27 cellular contexts compared by ENCODE assay signal in genomic region chr14:105336477-105337287, GRCh38. TPM values are rescaled to one million over a fixed set of nuclear protein-coding genes. Genes with fewer than 3 reads are reported as not detected.
A peak's percentile ranks its signal among the peaks of the same experiment; 100 is the strongest.
DNase-seq lines count a peak whose midpoint lies in the region; ATAC-seq, FAIRE-seq and TF ChIP-seq lines count a peak whose summit lies in the region.
"Had no signal": no experiment of that assay in that cellular context is flagged by ENCODE, and none has a peak within 500 bp of the region (broad histone marks: within the 10 kb centered on the region; RNA-seq: fewer than 3 reads in every experiment).

No MANE protein-coding gene starts in this region.

- peaks cover 38 to 43% of the 10 kb centered on the region in 2 donors for H3K4me1 Mint-ChIP-seq in stimulated activated naive B cell treated with anti-CD40 and anti-IgM and Interleukin-4, amounts not matched to agents 10 μg/mL and 1 μg/mL and 100 μg/mL, for 72 hours
- peaks cover 8% of the 10 kb centered on the region for H3K4me1 Mint-ChIP-seq in type B pancreatic cell (ENCODE audit: unreplicated experiment)
- H3K4me1 Mint-ChIP-seq: mesothelial cell of epicardium had no signal

- H3K79me2 ChIP-seq in K562 (ENCODE audit: control insufficient read depth, insufficient read depth, low read length) = no peaks in the 10 kb centered on the region; the same call in 2 of the 3 replicates

- no peaks in the 10 kb centered on the region for H3K27me3 Mint-ChIP-seq in stimulated activated naive B cell treated with anti-CD40 and anti-IgM and Interleukin-4, amounts not matched to agents 10 μg/mL and 1 μg/mL and 100 μg/mL, for 72 hours
- H3K27me3 Mint-ChIP-seq in type B pancreatic cell = no peaks in the 10 kb centered on the region
- H3K27me3 Mint-ChIP-seq: naive thymus-derived CD8-positive, alpha-beta T cell; stimulated activated naive CD8-positive, alpha-beta T cell treated with anti-CD3 and anti-CD28 coated beads, Interleukin-15, amount 100 ng/mL, for 72 hours had no signal

- in situ Hi-C loops in K562 (cut with MboI) = no loop called here

- peaks cover 8% of the 10 kb centered on the region; the same call in 1 of the 2 replicates for H4K20me1 ChIP-seq in K562 (replicated peaks; ENCODE audit: control insufficient read depth, insufficient read depth, low read length)

- BruUV-seq in K562 (replicated peaks; lab: Mats Ljungman, UMichigan) = no TSS peak

- H3K27ac Mint-ChIP-seq in stimulated activated naive B cell treated with anti-CD40 and anti-IgM and Interleukin-4, amounts not matched to agents 10 μg/mL and 1 μg/mL and 100 μg/mL, for 72 hours = peak overlapping the region; percentile 71
- no peak overlapping the region for H3K27ac Mint-ChIP-seq in type B pancreatic cell
- H3K27ac Mint-ChIP-seq: mesothelial cell of epicardium; stimulated activated naive CD8-positive, alpha-beta T cell treated with anti-CD3 and anti-CD28 coated beads, Interleukin-15, amount 100 ng/mL, for 72 hours had no signal

- no peak overlapping the region for H2AFZ ChIP-seq in K562 (ENCODE audit: low read depth, low read length)
- H2AFZ ChIP-seq: GM23248 had no signal

- POLR2A ChIA-PET in K562 (lab: Yijun Ruan, JAX) = no interaction called here

- H3K9me1 ChIP-seq in K562 (ENCODE audit: control insufficient read depth, insufficient read depth, low read length) = no peaks in the 10 kb centered on the region

- H3K4me1 ChIP-seq in left ventricle myocardium inferior = peaks cover 90% of the 10 kb centered on the region
- peaks cover 0 to 42% of the 10 kb centered on the region in 2 experiments; a peak in 2 of 5 replicates for H3K4me1 ChIP-seq in K562 (replicated peaks in 1 of 2; ENCODE audit: control insufficient read depth in 2 of 2, insufficient read depth in 2 of 2, low read length in 2 of 2)
- H3K4me1 ChIP-seq: colonic mucosa had no signal

- no peak for TF ChIP-seq EP300 in K562 (IDR thresholded peaks at IDR 0.05; ENCODE audit: low read length)

- H3K4me3 ChIP-seq in left ventricle myocardium inferior = no peak overlapping the region
- no peak overlapping the region for H3K4me3 ChIP-seq in K562
- H3K4me3 ChIP-seq: colonic mucosa, GM23248, left lung, tibial artery had no signal

- peaks cover 8 to 11% of the 10 kb centered on the region in 2 donors for H3K36me3 Mint-ChIP-seq in stimulated activated naive B cell treated with anti-CD40 and anti-IgM and Interleukin-4, amounts not matched to agents 10 μg/mL and 1 μg/mL and 100 μg/mL, for 72 hours
- H3K36me3 Mint-ChIP-seq in type B pancreatic cell = peaks cover 5% of the 10 kb centered on the region

- 82% methylated on average over 17 of the region's 26 CpGs for WGBS in K562 (ENCODE audit: insufficient coverage, low coverage, missing lambda C conversion rate)

- CTCF ChIA-PET in K562 (lab: Yijun Ruan, JAX; ENCODE audit: low intra/inter-chr PET ratio) = no interaction called here

- no peak for TF ChIP-seq RAD21 in K562 (CRISPR knock-in tag; conservative IDR thresholded peaks at IDR 0.05 in 1 of 2, IDR thresholded peaks at IDR 0.05 in 1 of 2)

- intact Hi-C loops in left ventricle myocardium inferior (cut with micrococcal nuclease) = no loop called here
- intact Hi-C loops in Right ventricle myocardium inferior (cut with DNase I) = loop anchor here (5.0 kb wide), 1 partner anchor 244 kb away; no protein-coding TSS in a partner anchor
- intact Hi-C loops in K562 (cut with micrococcal nuclease) = no loop called here

- FAIRE-seq in K562 (lab: Jason Lieb, UNC) = no peak
- FAIRE-seq: GM12891 had no signal

- H3K27ac ChIP-seq in left ventricle myocardium inferior (replicated peaks) (peak overlapping the region; percentile 93), K562 (ENCODE audit: extremely low read depth, low read depth, low read length) (no peak overlapping the region)
- H3K27ac ChIP-seq: colonic mucosa, GM23248, left lung, tibial artery had no signal

- DNase-seq in left ventricle myocardium inferior (no peak), Right ventricle myocardium inferior (ENCODE audit: missing footprints) (no peak), K562 (ENCODE audit: extremely low read depth in 1 of 4, low spot score in 3 of 4) (no peak), myocyte (ENCODE audit: low read depth) (peak; percentile 59), type B pancreatic cell (ENCODE audit: extremely low spot score, unreplicated experiment) (no peak)
- no peak for DNase-seq in stimulated activated naive B cell treated with anti-CD40 and anti-IgM and Interleukin-4, amounts not matched to agents 10 μg/mL and 1 μg/mL and 100 μg/mL, for 72 hours
- DNase-seq in stimulated activated CD4-positive, alpha-beta T cell treated with anti-CD3 and anti-CD28 coated beads, Interleukin-2, amount 100 ng/mL, for 24 hours = no peak
- DNase-seq: activated CD4-positive, alpha-beta T cell treated with anti-CD3 and anti-CD28 coated beads, Interleukin-2, amount 50 U/mL, for 1 hour; activated naive CD4-positive, alpha-beta T cell treated with Interleukin-2 at 50 U/mL for 16 hours; AML-193; colonic mucosa; effector memory CD4-positive, alpha-beta T cell; foreskin fibroblast; GM23248; naive thymus-derived CD8-positive, alpha-beta T cell; NCI-H1092; NCI-H187 treated with DMSO at 0.1 percent for 48 hours; NCI-H526 treated with DMSO at 0.1 percent for 48 hours; SIG-M5; stimulated activated naive CD8-positive, alpha-beta T cell treated with anti-CD3 and anti-CD28 coated beads, Interleukin-15, amount 100 ng/mL, for 72 hours; T1000; tibial artery had no signal

- no peak overlapping the region for H3K9ac ChIP-seq in K562 (ENCODE audit: insufficient read depth in 1 of 2, low read depth in 2 of 2, low read length in 2 of 2)
- H3K9ac ChIP-seq: GM23248 had no signal

- no peaks in the 10 kb centered on the region for H3K9me3 Mint-ChIP-seq in stimulated activated naive B cell treated with anti-CD40 and anti-IgM and Interleukin-4, amounts not matched to agents 10 μg/mL and 1 μg/mL and 100 μg/mL, for 72 hours
- no peaks in the 10 kb centered on the region for H3K9me3 Mint-ChIP-seq in type B pancreatic cell
- H3K9me3 Mint-ChIP-seq: mesothelial cell of epicardium; stimulated activated naive CD8-positive, alpha-beta T cell treated with anti-CD3 and anti-CD28 coated beads, Interleukin-15, amount 100 ng/mL, for 72 hours had no signal

- TF ChIP-seq CTCF in left ventricle myocardium inferior (IDR thresholded peaks at IDR 0.05; ENCODE audit: borderline replicate concordance) (no peak), K562 (IDR thresholded peaks at IDR 0.05 in 2 of 3, conservative IDR thresholded peaks at IDR 0.05 in 1 of 3; ENCODE audit: insufficient read depth in 2 of 3, low read depth in 1 of 3, low read length in 3 of 3) (no peak), type B pancreatic cell (conservative IDR thresholded peaks at IDR 0.05) (no peak)

- no peak overlapping the region for H3K4me3 Mint-ChIP-seq in stimulated activated naive B cell treated with anti-CD40 and anti-IgM and Interleukin-4, amounts not matched to agents 10 μg/mL and 1 μg/mL and 100 μg/mL, for 72 hours
- no peak overlapping the region for H3K4me3 Mint-ChIP-seq in type B pancreatic cell
- H3K4me3 Mint-ChIP-seq: mesothelial cell of epicardium; naive thymus-derived CD8-positive, alpha-beta T cell; stimulated activated naive CD8-positive, alpha-beta T cell treated with anti-CD3 and anti-CD28 coated beads, Interleukin-15, amount 100 ng/mL, for 72 hours had no signal

- no peak for TF ChIP-seq POLR2A in K562 (conservative IDR thresholded peaks at IDR 0.05)

- H3K9me3 ChIP-seq in left ventricle myocardium inferior (replicated peaks) (no peaks in the 10 kb centered on the region), K562 (replicated peaks; ENCODE audit: control insufficient read depth, insufficient read depth, low read depth, low read length) (no peaks in the 10 kb centered on the region)
- H3K9me3 ChIP-seq: colonic mucosa, left lung, tibial artery had no signal

- no peak overlapping the region for H3K4me2 ChIP-seq in K562 (ENCODE audit: insufficient read depth, low read length)

- ATAC-seq in Right ventricle myocardium inferior = no peak
- no peak for ATAC-seq in K562
- ATAC-seq in stimulated activated naive B cell treated with anti-CD40 and anti-IgM and Interleukin-4, amounts not matched to agents 10 μg/mL and 1 μg/mL and 100 μg/mL, for 72 hours (replicated peaks) = no peak
- ATAC-seq in HG02970 (IDR thresholded peaks at IDR 0.05; ENCODE audit: low FRiP score, unreplicated experiment) = no peak
- ATAC-seq: esophagus mucosa; naive thymus-derived CD8-positive, alpha-beta T cell; stimulated activated naive CD8-positive, alpha-beta T cell treated with anti-CD3 and anti-CD28 coated beads, Interleukin-15, amount 100 ng/mL, for 72 hours had no signal

- H3K36me3 ChIP-seq in left ventricle myocardium inferior (no peaks in the 10 kb centered on the region), K562 (ENCODE audit: control insufficient read depth, insufficient read depth, low read length) (no peaks in the 10 kb centered on the region)
- H3K36me3 ChIP-seq: colonic mucosa, left lung, tibial artery had no signal

- H3K27me3 ChIP-seq in left ventricle myocardium inferior (ENCODE audit: low read depth) (no peaks in the 10 kb centered on the region), K562 (ENCODE audit: control insufficient read depth in 2 of 2, insufficient read depth in 2 of 2, low read length in 2 of 2) (no peaks in the 10 kb centered on the region)
- H3K27me3 ChIP-seq: colonic mucosa, left lung, tibial artery had no signal

RNA-seq across cellular contexts. Expression of gene PACS2, which starts 22.1 kb away (rescaled TPM):
- total RNA-seq in left ventricle myocardium inferior (64.0 TPM), Right ventricle myocardium inferior (69.1 TPM), K562 (2014; rRNA removed) (13.2 and 21.3 TPM in 2 replicates), K562 (2014; rRNA removed; fragmentation: Illumina TruSeq; extraction: Trizol) (4.4 and 5.9 TPM in 2 replicates), K562 (2015; rRNA removed; fragmentation: Illumina TruSeq; extraction: Trizol) (10.4 and 11.6 TPM in 2 replicates), K562 (2021) (20.8 and 21.0 TPM in 2 replicates), myocyte (240 and 302 TPM in 2 replicates), type B pancreatic cell (ENCODE audit: low replicate concordance) (77.7 and 101 TPM in 2 replicates)
- 28.1 and 70.2 TPM in 2 replicates for total RNA-seq in K562 (2011; cell fraction: chromatin; rRNA removed; ENCODE audit: low replicate concordance)
- 30.5 and 32.4 TPM in 2 replicates for total RNA-seq in K562 (2011; cell fraction: nucleolus; rRNA removed)
- 22.4 and 23.7 TPM in 2 replicates for total RNA-seq in K562 (2011; cell fraction: nucleoplasm; rRNA removed)
- polyA plus RNA-seq in K562 (2011; rRNA removed) (8.8 and 9.9 TPM in 2 replicates), K562 (2014; fragmentation: Illumina TruSeq; extraction: Trizol) (4.3 and 9.0 TPM in 2 replicates), K562 (2014; fragmentation: Nextera tagmentation; extraction: Ambion mirVana) (under 1 TPM; 0.11 to 0.34 TPM), K562 (2014; rRNA removed) (14.6 and 16.6 TPM in 2 replicates)
- polyA plus RNA-seq in K562 (2011; cell fraction: cytosol; rRNA removed) = 6.8 and 14.3 TPM in 2 replicates
- polyA plus RNA-seq in K562 (2011; cell fraction: nucleus; rRNA removed) = 27.9 and 60.4 TPM in 2 replicates
- polyA plus RNA-seq in K562 (2012) = 16.4 and 29.4 TPM in 2 replicates
- polyA minus RNA-seq in K562 (2011; rRNA and poly(A)+ RNA removed) = 2.8 and 6.3 TPM in 2 replicates
- 10.2 and 13.9 TPM in 2 replicates for polyA minus RNA-seq in K562 (2011; cell fraction: cytosol; rRNA and poly(A)+ RNA removed)
- 8.9 and 15.8 TPM in 2 replicates for polyA minus RNA-seq in K562 (2011; cell fraction: nucleus; rRNA and poly(A)+ RNA removed)
- 78.0 TPM for polyA plus RNA-seq in myocyte (2012)

RNA-seq across cellular contexts. Expression of gene BRF1, which starts 35.9 kb away (rescaled TPM):
- total RNA-seq in left ventricle myocardium inferior = 19.8 TPM
- total RNA-seq in Right ventricle myocardium inferior = 19.0 TPM
- 71.0 and 136 TPM in 2 replicates for total RNA-seq in K562 (2011; cell fraction: chromatin; rRNA removed; ENCODE audit: low replicate concordance)
- total RNA-seq in K562 (2011; cell fraction: nucleolus; rRNA removed) = 63.5 and 70.5 TPM in 2 replicates
- total RNA-seq in K562 (2011; cell fraction: nucleoplasm; rRNA removed) = 45.0 and 51.4 TPM in 2 replicates
- total RNA-seq in K562 (2014; rRNA removed) = 24.6 and 24.9 TPM in 2 replicates
- 6.9 and 9.3 TPM in 2 replicates for total RNA-seq in K562 (2014; rRNA removed; fragmentation: Illumina TruSeq; extraction: Trizol)
- total RNA-seq in K562 (2015; rRNA removed; fragmentation: Illumina TruSeq; extraction: Trizol) = 12.5 and 12.7 TPM in 2 replicates
- total RNA-seq in K562 (2021) = 22.5 and 22.6 TPM in 2 replicates
- polyA plus RNA-seq in K562 (2011; rRNA removed) = 3.6 and 5.6 TPM in 2 replicates
- polyA plus RNA-seq in K562 (2011; cell fraction: cytosol; rRNA removed) = 3.3 and 6.4 TPM in 2 replicates
- polyA plus RNA-seq in K562 (2011; cell fraction: nucleus; rRNA removed) = 25.8 and 37.9 TPM in 2 replicates
- polyA plus RNA-seq in K562 (2012) = 14.4 and 14.8 TPM in 2 replicates
- 8.2 and 10.5 TPM in 2 replicates for polyA plus RNA-seq in K562 (2014; fragmentation: Illumina TruSeq; extraction: Trizol)
- polyA plus RNA-seq in K562 (2014; fragmentation: Nextera tagmentation; extraction: Ambion mirVana) = under 1 TPM; 0.14 to 0.17 TPM
- polyA plus RNA-seq in K562 (2014; rRNA removed) = 12.8 and 14.6 TPM in 2 replicates
- polyA minus RNA-seq in K562 (2011; rRNA and poly(A)+ RNA removed) = 5.2 and 6.5 TPM in 2 replicates
- polyA minus RNA-seq in K562 (2011; cell fraction: cytosol; rRNA and poly(A)+ RNA removed) = 6.4 and 8.4 TPM in 2 replicates
- 20.3 and 25.3 TPM in 2 replicates for polyA minus RNA-seq in K562 (2011; cell fraction: nucleus; rRNA and poly(A)+ RNA removed)
- total RNA-seq in myocyte = 80.5 and 147 TPM in 2 replicates
- polyA plus RNA-seq in myocyte (2012) = 22.4 TPM
- 39.8 and 47.7 TPM in 2 replicates for total RNA-seq in type B pancreatic cell (ENCODE audit: low replicate concordance)
